Comparison of ENCODE assay signal across 2 cellular contexts in the genomic region with DNA sequence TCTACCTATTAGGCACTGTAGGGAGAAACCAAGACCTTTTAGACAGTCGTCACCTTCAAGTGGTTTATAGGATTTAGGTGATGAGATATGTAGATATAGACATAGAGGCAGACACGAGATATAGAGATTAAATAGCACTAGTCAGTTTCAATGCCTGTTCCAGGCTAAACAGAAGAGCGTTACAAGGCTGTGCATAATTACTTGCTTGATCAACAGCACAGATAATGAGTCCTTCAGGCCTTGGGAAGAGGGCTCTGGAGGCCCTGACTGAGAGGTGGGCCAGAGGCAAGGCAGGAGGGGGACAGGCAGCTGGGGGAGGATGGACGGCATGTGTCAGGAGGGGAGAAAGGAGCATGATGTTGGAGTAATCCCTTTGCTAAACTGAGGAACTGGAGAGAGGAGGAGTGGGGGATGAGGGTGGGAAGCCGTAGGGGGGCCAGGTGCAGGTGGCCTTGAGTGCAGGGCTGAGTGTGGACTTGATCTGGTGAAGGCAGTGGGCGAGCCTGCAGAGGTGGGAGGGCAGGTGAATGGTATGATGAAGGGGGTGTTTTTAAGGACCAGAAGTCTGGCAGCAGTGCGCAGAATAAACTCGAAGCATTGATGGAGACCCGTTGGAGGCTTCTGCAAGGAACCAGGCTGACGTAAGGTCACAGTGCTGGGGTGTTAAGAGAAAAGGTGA.
TF ChIP-seq lines count a peak whose summit lies in the region.

No MANE protein-coding gene starts in this region.

TF ChIP-seq in IMR-90, 13 proteins besides CTCF, POLR2A, EP300 and RAD21:
- TF ChIP-seq MAFK (IDR thresholded peaks at IDR 0.05; ENCODE audit: low read depth, low read length) (no peak), CHD1 (IDR thresholded peaks at IDR 0.05; ENCODE audit: low read depth, low read length) (no peak), RCOR1 (IDR thresholded peaks at IDR 0.05; ENCODE audit: insufficient replicate concordance, low read length) (no peak), BHLHE40 (IDR thresholded peaks at IDR 0.05; ENCODE audit: low read depth, low read length) (no peak), FOS (IDR thresholded peaks at IDR 0.05; ENCODE audit: low read depth, low read length) (no peak), CEBPB (IDR thresholded peaks at IDR 0.05; ENCODE audit: low read depth, low read length) (no peak), SMC3 (IDR thresholded peaks at IDR 0.05; ENCODE audit: low read depth, low read length) (no peak), RFX5 (IDR thresholded peaks at IDR 0.05; ENCODE audit: low read depth, low read length) (no peak), NFE2L2 (IDR thresholded peaks at IDR 0.05; ENCODE audit: low read depth, low read length) (no peak), MXI1 (IDR thresholded peaks at IDR 0.05; ENCODE audit: borderline replicate concordance, low read depth, low read length) (no peak)
- TF ChIP-seq, protein P1, sequence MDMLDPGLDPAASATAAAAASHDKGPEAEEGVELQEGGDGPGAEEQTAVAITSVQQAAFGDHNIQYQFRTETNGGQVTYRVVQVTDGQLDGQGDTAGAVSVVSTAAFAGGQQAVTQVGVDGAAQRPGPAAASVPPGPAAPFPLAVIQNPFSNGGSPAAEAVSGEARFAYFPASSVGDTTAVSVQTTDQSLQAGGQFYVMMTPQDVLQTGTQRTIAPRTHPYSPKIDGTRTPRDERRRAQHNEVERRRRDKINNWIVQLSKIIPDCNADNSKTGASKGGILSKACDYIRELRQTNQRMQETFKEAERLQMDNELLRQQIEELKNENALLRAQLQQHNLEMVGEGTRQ (IDR thresholded peaks at IDR 0.05; ENCODE audit: low read depth, low read length), result no peak

TF ChIP-seq in HEK293T, 16 proteins besides CTCF, POLR2A, EP300 and RAD21:
- TF ChIP-seq FOXK2 (IDR thresholded peaks at IDR 0.05) (no peak), ARNT (IDR thresholded peaks at IDR 0.05) (no peak), FOXM1 (IDR thresholded peaks at IDR 0.05; ENCODE audit: borderline replicate concordance) (no peak)
